Comparison of ENCODE assay signal across 8 cellular contexts in genomic region chr11:31509017-31509411, GRCh38. TPM values are rescaled to one million over a fixed set of nuclear protein-coding genes. Genes with fewer than 3 reads are reported as not detected.
DNase-seq lines count a peak whose midpoint lies in the region; ATAC-seq and TF ChIP-seq lines count a peak whose summit lies in the region.

No MANE protein-coding gene starts in this region.

- peaks cover 26% of the 10 kb centered on the region for H3K4me1 Mint-ChIP-seq in memory B cell

- H3K27me3 ChIP-seq in GM06990 (replicated peaks; ENCODE audit: control insufficient read depth, insufficient read depth, low read length): no peaks in the 10 kb centered on the region
- H3K27me3 ChIP-seq in breast epithelium: no peaks in the 10 kb centered on the region

- H3K4me1 ChIP-seq in breast epithelium: peaks cover 0 to 6% of the 10 kb centered on the region in 2 donors

- DNase-seq in GM06990 (ENCODE audit: extremely low read depth, insufficient read length): peak; percentile 8
- DNase-seq in breast epithelium (ENCODE audit: low spot score in 2 of 2): no peak
- DNase-seq in memory B cell (ENCODE audit: low spot score in 2 of 2): no peak
- DNase-seq in cortex of kidney (lab: John Stamatoyannopoulos, UW): no peak
- DNase-seq in stimulated activated naive CD4-positive, alpha-beta T cell (lab: John Stamatoyannopoulos, UW): no peak
- no peak for DNase-seq in HEK293T (ENCODE audit: extremely low spot score)

- peak overlapping the region; percentile 96 for H3K4me3 Mint-ChIP-seq in memory B cell

- H3K36me3 ChIP-seq in GM06990 (ENCODE audit: control insufficient read depth, insufficient read depth, low read length) (peaks cover 1% of the 10 kb centered on the region; the same call in 1 of the 2 replicates), KOPT-K1 (ENCODE audit: insufficient read depth, low read length) (peaks cover 10% of the 10 kb centered on the region), breast epithelium (no peaks in the 10 kb centered on the region)

- no peaks in the 10 kb centered on the region for H3K9me3 Mint-ChIP-seq in memory B cell

- ATAC-seq in GM21423 (IDR thresholded peaks at IDR 0.05; ENCODE audit: unreplicated experiment) (peak; percentile 4), memory B cell (ENCODE audit: low read depth) (peak; percentile 5)

- H3K27ac ChIP-seq in KOPT-K1 (ENCODE audit: low read depth, low read length, poor library complexity, severe bottlenecking): peak overlapping the region; percentile 81
- peak overlapping the region; percentile 85 to 86 for H3K27ac ChIP-seq in breast epithelium

- intact Hi-C loops in breast epithelium (cut with DNase I; ENCODE audit: low total_unique reads): no loop called here

- TF ChIP-seq POLR2A in breast epithelium (IDR thresholded peaks at IDR 0.05): no peak

- TF ChIP-seq CTCF in GM06990 (IDR thresholded peaks at IDR 0.05; ENCODE audit: insufficient read depth, low read length, poor library complexity, severe bottlenecking) (no peak), breast epithelium (IDR thresholded peaks at IDR 0.05) (no peak)

- H3K4me3 ChIP-seq in GM06990 (replicated peaks; ENCODE audit: low read depth, low read length) (peak overlapping the region; percentile 96), breast epithelium (peak overlapping the region; percentile 87 to 92 (median 90))

- H3K9me3 ChIP-seq in KOPT-K1 (ENCODE audit: insufficient read depth, low read length, poor library complexity, severe bottlenecking): no peaks in the 10 kb centered on the region
- no peaks in the 10 kb centered on the region for H3K9me3 ChIP-seq in breast epithelium

- H3K36me3 Mint-ChIP-seq in memory B cell: peaks cover 6% of the 10 kb centered on the region

- CTCF ChIA-PET in HEK293T (lab: Yijun Ruan, JAX): interaction anchor here (0.7 kb wide), 1 partner anchor 435 kb away, joined by 4 read pairs; no protein-coding TSS in a partner anchor

- H3K27ac Mint-ChIP-seq in memory B cell: peak overlapping the region; percentile 95

- POLR2A ChIA-PET in HEK293T (lab: Yijun Ruan, JAX): interaction anchor here (0.6 to 0.8 kb wide), 2 partner anchors 15 to 32 kb away, joined by 4 read pairs; no protein-coding TSS in a partner anchor

- H3K27me3 Mint-ChIP-seq in memory B cell: no peaks in the 10 kb centered on the region

TF ChIP-seq in HEK293T, 16 proteins besides CTCF, POLR2A, EP300 and RAD21:
- TF ChIP-seq ELF4 (IDR thresholded peaks at IDR 0.05): no peak
- no peak for TF ChIP-seq HDGF (IDR thresholded peaks at IDR 0.05; ENCODE audit: borderline replicate concordance)
- TF ChIP-seq L3MBTL2 (conservative IDR thresholded peaks at IDR 0.05): no peak
- no peak for TF ChIP-seq FOXK2 (IDR thresholded peaks at IDR 0.05)
- TF ChIP-seq LEF1 (IDR thresholded peaks at IDR 0.05; ENCODE audit: borderline replicate concordance): no peak
- TF ChIP-seq NFRKB (IDR thresholded peaks at IDR 0.05): no peak
- no peak for TF ChIP-seq BHLHE40 (IDR thresholded peaks at IDR 0.05; ENCODE audit: borderline replicate concordance)
- TF ChIP-seq TARDBP (IDR thresholded peaks at IDR 0.05): no peak

RNA-seq across cellular contexts. Expression of gene IMMP1L, which starts 0.4 kb away (rescaled TPM):
- 10 to 100 TPM; 23.9 to 66.3 (median 27.2) TPM for total RNA-seq in breast epithelium

RNA-seq across cellular contexts. Expression of gene ELP4, which starts 0.6 kb away (rescaled TPM):
- 10 to 100 TPM; 22.2 to 36.1 (median 24.6) TPM for total RNA-seq in breast epithelium
